Comparison of ENCODE assay signal across 10 cellular contexts in genomic region chr2:64666810-64667438, GRCh38. TPM values are rescaled to one million over a fixed set of nuclear protein-coding genes. Genes with fewer than 3 reads are reported as not detected.
DNase-seq lines count a peak whose midpoint lies in the region; ATAC-seq and TF ChIP-seq lines count a peak whose summit lies in the region.
"Had no signal": no experiment of that assay in that cellular context is flagged by ENCODE, and none has a peak within 500 bp of the region (broad histone marks: within the 10 kb centered on the region; RNA-seq: fewer than 3 reads in every experiment).

No MANE protein-coding gene starts in this region.

- TF ChIP-seq POLR2A in lower leg skin (IDR thresholded peaks at IDR 0.05) = no peak

- ATAC-seq in GM18502 (IDR thresholded peaks at IDR 0.05; ENCODE audit: poor library complexity, unreplicated experiment) = peak; percentile 76
- ATAC-seq in GM21526 (IDR thresholded peaks at IDR 0.05; ENCODE audit: low FRiP score, unreplicated experiment) = peak; percentile 68
- no peak for ATAC-seq in left colon

- no peak overlapping the region for H3K4me3 ChIP-seq in lower leg skin (ENCODE audit: low read depth, poor library complexity, severe bottlenecking)

- 67 to 74% methylated on average over 3 of the region's 3 CpGs for WGBS in lower leg skin, 2 donors

- TF ChIP-seq CTCF in lower leg skin (IDR thresholded peaks at IDR 0.05) = no peak

- DNase-seq in NAMALWA (ENCODE audit: low spot score) = peak; percentile 41
- DNase-seq in medulla oblongata (ENCODE audit: extremely low spot score) = peak; percentile 50
- DNase-seq in NCI-H526 treated with DMSO at 0.1 percent for 48 hours (lab: John Stamatoyannopoulos, UW) = no peak
- DNase-seq in NOMO-1 treated with dmso at 0.1 percent for 144 hours (lab: John Stamatoyannopoulos, UW; ENCODE audit: unreplicated experiment) = no peak
- DNase-seq in left colon = no peak
- DNase-seq in lower leg skin (ENCODE audit: low spot score in 2 of 2) = no peak
- DNase-seq: NCI-H2081 treated with DMSO at 0.1 percent for 48 hours, WERI-Rb-1 had no signal

- intact Hi-C loops in left colon (cut with DNase I, micrococcal nuclease) (no loop called here), lower leg skin (cut with DNase I; ENCODE audit: low total_unique reads) (no loop called here)

RNA-seq across cellular contexts. Expression of gene SERTAD2, which starts 13.2 kb away (rescaled TPM):
- total RNA-seq in left colon = 10 to 100 TPM; 16.0 to 20.5 TPM
- 10 to 100 TPM; 27.7 to 31.8 (median 30.7) TPM for total RNA-seq in lower leg skin

Comparison
In these comparisons a context has a peak if more than half of its experiments do, and no peak if none do; other contexts are left out.
1. DNase-seq: peak in NAMALWA (single experiment) and medulla oblongata (single experiment); none in NCI-H526 treated with DMSO at 0.1 percent for 48 hours (single experiment), NOMO-1 treated with dmso at 0.1 percent for 144 hours (single experiment), left colon (0 of 2) and lower leg skin (0 of 2).